10 cellular contexts compared by ENCODE assay signal in the genomic region with DNA sequence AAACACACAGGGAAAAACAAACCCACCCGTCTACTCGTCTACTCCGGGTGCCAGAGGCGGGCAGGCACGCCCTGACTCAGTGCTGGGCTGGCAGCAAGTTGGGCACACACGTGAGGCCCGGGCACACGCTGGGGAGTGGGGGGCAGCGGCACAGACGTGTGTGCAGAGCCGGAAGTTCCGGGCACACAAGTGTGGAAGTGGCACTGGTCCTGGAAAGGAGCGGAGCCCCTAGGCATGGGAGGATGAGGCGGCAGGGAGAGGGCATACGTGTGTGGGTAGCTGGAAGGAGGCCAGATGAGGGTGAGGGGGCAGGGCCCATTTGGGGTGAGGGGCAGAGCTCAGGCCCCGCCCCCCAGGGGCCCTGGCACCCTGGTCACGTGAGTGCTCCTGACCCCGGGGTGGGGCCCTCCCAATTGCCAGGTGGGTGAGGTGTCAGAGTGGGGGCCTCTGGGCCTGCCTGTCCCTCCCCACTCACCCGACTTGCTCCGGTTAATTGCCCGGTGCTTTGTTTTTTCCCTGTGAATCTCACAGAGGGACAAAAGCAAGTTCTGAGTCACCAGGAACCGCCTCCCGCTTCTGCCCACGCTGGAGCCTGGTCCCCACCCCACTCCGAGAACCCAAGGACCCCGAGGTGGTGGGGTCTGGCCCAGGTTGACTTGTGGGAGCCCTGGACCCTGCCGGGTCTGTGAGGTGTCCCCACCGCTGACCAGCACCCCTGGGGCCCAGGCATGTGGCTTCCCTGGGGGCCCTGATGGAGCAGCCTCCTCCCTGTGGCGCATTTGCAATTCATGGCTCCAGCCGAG.
DNase-seq lines count a peak whose midpoint lies in the region; ATAC-seq and TF ChIP-seq lines count a peak whose summit lies in the region.
"Had no signal": no experiment of that assay in that cellular context is flagged by ENCODE, and none has a peak within 500 bp of the region (broad histone marks: within the 10 kb centered on the region; RNA-seq: fewer than 3 reads in every experiment).

No MANE protein-coding gene starts in this region.

- no peaks in the 10 kb centered on the region for H3K9me2 ChIP-seq in HCT116 (ENCODE audit: insufficient read depth)
- no peaks in the 10 kb centered on the region for H3K9me2 ChIP-seq in SK-N-SH

- H3K4me1 ChIP-seq in HCT116 (ENCODE audit: control insufficient read depth in 1 of 2, insufficient read depth in 2 of 2, low read length in 2 of 2): peaks cover 22 to 46% of the 10 kb centered on the region in 2 experiments; a peak in 3 of 4 replicates
- H3K4me1 ChIP-seq in SK-N-SH (ENCODE audit: control insufficient read depth in 1 of 2, insufficient read depth in 2 of 2, low read depth in 1 of 2, low read length in 1 of 2): peaks cover 0 to 61% of the 10 kb centered on the region in 2 experiments; a peak in 1 of 4 replicates
- H3K4me1 ChIP-seq in stomach: peaks cover 0 to 14% (median 5%) of the 10 kb centered on the region in 4 donors

- DNase-seq in HCT116 (ENCODE audit: low read depth, low spot score) (no peak), SK-N-SH (peak; percentile 70), islet precursor cell (peak; percentile 86), stomach (peak; percentile 54), NCI-H1694 treated with DMSO at 0.1 percent for 48 hours (lab: John Stamatoyannopoulos, UW) (no peak), NCI-H2029 (lab: John Stamatoyannopoulos, UW) (no peak)
- DNase-seq: ovary, SIG-M5 had no signal

- no peaks in the 10 kb centered on the region for H3K79me2 ChIP-seq in HCT116 (ENCODE audit: insufficient read depth, low read length)
- H3K79me2 ChIP-seq in SK-N-SH (ENCODE audit: insufficient read depth): no peaks in the 10 kb centered on the region

- 41% methylated on average over 16 of the region's 30 CpGs for WGBS in SK-N-SH (ENCODE audit: low lambda C conversion rate)
- WGBS in stomach, 5 donors: 38 to 52% (median 42%) methylated on average over 28 to 30 of the region's 30 CpGs

- TF ChIP-seq EP300 in SK-N-SH (IDR thresholded peaks at IDR 0.05; ENCODE audit: borderline replicate concordance in 1 of 2, low read depth in 1 of 2, low read length in 1 of 2) (no peak), stomach (IDR thresholded peaks at IDR 0.05) (no peak)

- intact Hi-C loops in HCT116 (cut with micrococcal nuclease): no loop called here
- intact Hi-C loops in stomach (cut with DNase I; ENCODE audit: low total_unique reads): no loop called here

- CTCF ChIA-PET in HCT116 (lab: Charles Lee): interaction anchor here (1.2 to 2.0 kb wide), 3 partner anchors 9 to 12 kb away, joined by 3 to 10 read pairs (median 6); no protein-coding TSS in a partner anchor
- CTCF ChIA-PET in SK-N-SH (lab: Yijun Ruan, JAX): interaction anchor here (0.6 to 2.3 kb wide), 14 partner anchors 9 to 471 kb away, joined by 3 to 11 read pairs (median 4); partner anchors contain the start of gene CENPS

- BruUV-seq in HCT116 (replicated peaks; lab: Mats Ljungman, UMichigan): no TSS peak

- H3K4me2 ChIP-seq in HCT116 (ENCODE audit: low read length) (peak overlapping the region; percentile 87), SK-N-SH (no peak overlapping the region)

- RAD21 ChIA-PET in HCT116 (lab: Charles Lee; ENCODE audit: low non-redundant PET in 1 of 2, low total read pairs in 2 of 2, uncharacterized antibody in 2 of 2, unreplicated experiment in 2 of 2): no interaction called here

- H3K9me3 ChIP-seq in HCT116 (ENCODE audit: control insufficient read depth in 1 of 2, insufficient read depth in 1 of 2, low read depth in 1 of 2, low read length in 2 of 2): no peaks in the 10 kb centered on the region
- H3K9me3 ChIP-seq in SK-N-SH: no peaks in the 10 kb centered on the region
- H3K9me3 ChIP-seq in stomach: no peaks in the 10 kb centered on the region
- H3K9me3 ChIP-seq: ovary had no signal

- H3K9ac ChIP-seq in HCT116 (ENCODE audit: low read length): peak overlapping the region; percentile 51
- no peak overlapping the region for H3K9ac ChIP-seq in SK-N-SH

- H3K27me3 ChIP-seq in HCT116 (ENCODE audit: insufficient read depth, low read length) (no peaks in the 10 kb centered on the region), SK-N-SH (ENCODE audit: insufficient read depth) (no peaks in the 10 kb centered on the region), stomach (peaks cover 0 to 51% (median 5%) of the 10 kb centered on the region in 3 donors)
- H3K27me3 ChIP-seq: ovary had no signal

- H4K20me1 ChIP-seq in HCT116 (ENCODE audit: insufficient read depth) (no peaks in the 10 kb centered on the region), SK-N-SH (ENCODE audit: insufficient read depth) (no peaks in the 10 kb centered on the region)

- TF ChIP-seq CTCF in HCT116 (IDR thresholded peaks at IDR 0.05 in 2 of 3, conservative IDR thresholded peaks at IDR 0.05 in 1 of 3; ENCODE audit: borderline replicate concordance in 1 of 3, insufficient read depth in 1 of 3, low read depth in 2 of 3, low read length in 2 of 3) (no peak), SK-N-SH (IDR thresholded peaks at IDR 0.05) (no peak), stomach (IDR thresholded peaks at IDR 0.05) (no peak)

- peak overlapping the region; percentile 58 for H3K27ac ChIP-seq in HCT116 (ENCODE audit: low read depth, low read length)
- peak overlapping the region in 1 of 2 experiments; percentile 64; a peak in 2 of 4 replicates for H3K27ac ChIP-seq in SK-N-SH (ENCODE audit: low read depth in 2 of 2, low read length in 1 of 2)
- H3K27ac ChIP-seq in stomach: peak overlapping the region in 2 of 5 donors; percentile 20 to 35
- H3K27ac ChIP-seq: ovary had no signal

- POLR2A ChIA-PET in HCT116 (lab: Charles Lee) (interaction anchor here (1.2 kb wide), 2 partner anchors 11 to 17 kb away, joined by 4 to 6 read pairs; no protein-coding TSS in a partner anchor), SK-N-SH (lab: Yijun Ruan, JAX) (interaction anchor here (1.2 to 1.4 kb wide), 2 partner anchors 11 to 43 kb away, joined by 4 to 6 read pairs; no protein-coding TSS in a partner anchor)

- no peaks in the 10 kb centered on the region for H3F3A ChIP-seq in SK-N-SH (replicated peaks; ENCODE audit: insufficient read depth)

- peak; percentile 67 for ATAC-seq in HCT116
- ATAC-seq in GM18909 (IDR thresholded peaks at IDR 0.05; ENCODE audit: poor library complexity, unreplicated experiment): no peak
- no peak for ATAC-seq in GM21723 (IDR thresholded peaks at IDR 0.05; ENCODE audit: unreplicated experiment)

- no peaks in the 10 kb centered on the region for H3K36me3 ChIP-seq in HCT116 (ENCODE audit: control insufficient read depth in 1 of 2, insufficient read depth in 2 of 2, low read length in 2 of 2)
- H3K36me3 ChIP-seq in SK-N-SH (replicated peaks in 1 of 2; ENCODE audit: control insufficient read depth in 1 of 2, insufficient read depth in 2 of 2, low read length in 1 of 2): no peaks in the 10 kb centered on the region
- no peaks in the 10 kb centered on the region for H3K36me3 ChIP-seq in stomach
- H3K36me3 ChIP-seq: ovary had no signal

- H3K4me3 ChIP-seq in HCT116 (replicated peaks in 1 of 2; ENCODE audit: low read depth in 1 of 2, low read length in 2 of 2): peak overlapping the region; percentile 38 to 54
- H3K4me3 ChIP-seq in SK-N-SH (ENCODE audit: low read depth in 2 of 2, low read length in 1 of 2): no peak overlapping the region
- peak overlapping the region in 1 of 4 donors; percentile 7 for H3K4me3 ChIP-seq in stomach
- H3K4me3 ChIP-seq: ovary had no signal

- H2AFZ ChIP-seq in HCT116 (ENCODE audit: low read depth, low read length, poor library complexity, severe bottlenecking): peak overlapping the region; percentile 58
- peak overlapping the region; percentile 74; the same call in 1 of the 2 replicates for H2AFZ ChIP-seq in SK-N-SH (ENCODE audit: low read depth)

- TF ChIP-seq RAD21 in HCT116 (IDR thresholded peaks at IDR 0.05; ENCODE audit: low read depth) (no peak), SK-N-SH (IDR thresholded peaks at IDR 0.05; ENCODE audit: low read length) (no peak)

- TF ChIP-seq POLR2A in HCT116 (IDR thresholded peaks at IDR 0.05; ENCODE audit: borderline replicate concordance, extremely low read depth, insufficient read depth, insufficient read length): no peak
- TF ChIP-seq POLR2A in stomach (IDR thresholded peaks at IDR 0.05): no peak

TF ChIP-seq in HCT116, 20 proteins besides CTCF, POLR2A, EP300 and RAD21:
- TF ChIP-seq EZH2phosphoT487 (IDR thresholded peaks at IDR 0.05; ENCODE audit: borderline replicate concordance) (no peak), JUND (IDR thresholded peaks at IDR 0.05) (no peak), EGR1 (IDR thresholded peaks at IDR 0.05; ENCODE audit: low read depth) (peak; percentile 85), POLR2AphosphoS5 (IDR thresholded peaks at IDR 0.05; ENCODE audit: low read depth, low read length) (peak; percentile 63)
- TF ChIP-seq, protein P1, sequence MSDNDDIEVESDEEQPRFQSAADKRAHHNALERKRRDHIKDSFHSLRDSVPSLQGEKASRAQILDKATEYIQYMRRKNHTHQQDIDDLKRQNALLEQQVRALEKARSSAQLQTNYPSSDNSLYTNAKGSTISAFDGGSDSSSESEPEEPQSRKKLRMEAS (IDR thresholded peaks at IDR 0.05): peak; percentile 75

TF ChIP-seq in SK-N-SH, 30 proteins besides CTCF, POLR2A, EP300 and RAD21:
- no peak for TF ChIP-seq YY1 (IDR thresholded peaks at IDR 0.05; ENCODE audit: low read depth)
- peak; percentile 31; the same call in 1 of the 2 replicates for TF ChIP-seq FOXJ3 (CRISPR knock-in tag; IDR thresholded peaks at IDR 0.05)
TF ChIP-seq in SK-N-SH: peak in this region for 1.

Comparison
In these comparisons a context has a peak if more than half of its experiments do, and no peak if none do; other contexts are left out.
1. DNase-seq: peak in SK-N-SH (single experiment), islet precursor cell (single experiment) and stomach (single experiment); none in HCT116 (single experiment), NCI-H1694 treated with DMSO at 0.1 percent for 48 hours (single experiment) and NCI-H2029 (single experiment).
2. H3K4me3 ChIP-seq: peak in HCT116 (2 of 2); none in SK-N-SH (0 of 2).